ENCODE assay signal across 11 cellular contexts in genomic region chr7:130966246-130967009, GRCh38.
DNase-seq lines count a peak whose midpoint lies in the region; FAIRE-seq and TF ChIP-seq lines count a peak whose summit lies in the region.
"Had no signal": no experiment of that assay in that cellular context is flagged by ENCODE, and none has a peak within 500 bp of the region (broad histone marks: within the 10 kb centered on the region; RNA-seq: fewer than 3 reads in every experiment).

No MANE protein-coding gene starts in this region.

- no peak overlapping the region for H3K4me3 ChIP-seq in coronary artery
- H3K4me3 ChIP-seq: left lung had no signal

- no peak for TF ChIP-seq CTCF in coronary artery (IDR thresholded peaks at IDR 0.05)

- no peak overlapping the region for H3K27ac ChIP-seq in coronary artery
- H3K27ac ChIP-seq: left lung had no signal

- FAIRE-seq in GM12891 (lab: Jason Lieb, UNC), result peak; percentile 63
- FAIRE-seq: HepG2 had no signal

- in situ Hi-C loops in SK-MEL-5 (cut with HindIII; ENCODE audit: low pct_unique_long_range_greater_than_20kb, low sequenced_read_pairs), result no loop called here

- no peak for TF ChIP-seq POLR2A in GM12891 (IDR thresholded peaks at IDR 0.05; ENCODE audit: low read depth, low read length)

- DNase-seq in GM12891 (ENCODE audit: insufficient read length, low spot score) (no peak), HCEC 1CT (peak; percentile 51), SK-MEL-5 (ENCODE audit: low read depth, low spot score) (peak; percentile 88), iris pigment epithelial cell (ENCODE audit: low read depth) (peak; percentile 86), NCI-H2107 (lab: John Stamatoyannopoulos, UW) (no peak), globus pallidus (ENCODE audit: low spot score) (no peak), coronary artery (ENCODE audit: low spot score) (no peak), UCSD-AML1 (lab: John Stamatoyannopoulos, UW; ENCODE audit: unreplicated experiment) (no peak)
- DNase-seq: GOT3, left lung had no signal

TF ChIP-seq in GM12891, 5 proteins besides CTCF, POLR2A, EP300 and RAD21:
- TF ChIP-seq POLR2AphosphoS5 (IDR thresholded peaks at IDR 0.05; ENCODE audit: low read depth, low read length) (no peak), SPI1 (IDR thresholded peaks at IDR 0.05; ENCODE audit: low read depth, low read length) (no peak), TAF1 (IDR thresholded peaks at IDR 0.05; ENCODE audit: low read depth, low read length) (no peak), POU2F2 (IDR thresholded peaks at IDR 0.05; ENCODE audit: low read depth, low read length) (0 out of 2 replicates have a peak, but pooled peaks have one; percentile 33), PAX5 (IDR thresholded peaks at IDR 0.05; ENCODE audit: insufficient read depth, low read length, severe bottlenecking) (no peak)
TF ChIP-seq in GM12891: peak in this region for 1.

Comparison
In these comparisons a context has a peak if more than half of its experiments do, and no peak if none do; other contexts are left out.
1. DNase-seq: peak in HCEC 1CT (single experiment), SK-MEL-5 (single experiment) and iris pigment epithelial cell (single experiment); none in GM12891 (single experiment), NCI-H2107 (single experiment), globus pallidus (single experiment), coronary artery (single experiment) and UCSD-AML1 (single experiment).